In the genomic region with DNA sequence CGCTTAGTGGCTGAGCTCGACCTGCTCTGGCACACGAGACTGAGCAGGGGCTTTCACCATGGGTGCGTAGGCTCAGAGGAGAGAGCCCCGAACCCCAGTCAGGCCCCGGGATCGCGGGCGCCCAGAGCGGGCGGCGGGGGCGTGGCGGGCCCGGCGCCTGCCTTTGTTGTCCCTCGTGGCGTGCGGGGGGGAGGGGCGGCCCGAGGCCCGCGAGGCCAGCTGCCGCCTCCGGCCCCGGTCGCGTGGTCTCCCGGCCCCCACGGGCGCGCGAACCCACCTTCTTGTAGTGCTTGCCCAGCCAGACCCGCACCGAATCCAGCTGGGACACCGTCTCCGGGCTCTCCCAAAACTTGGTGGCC, we compare ENCODE assay signal across 8 cellular contexts. TPM values are rescaled to one million over a fixed set of nuclear protein-coding genes. Genes with fewer than 3 reads are reported as not detected.
DNase-seq lines count a peak whose midpoint lies in the region; ATAC-seq, FAIRE-seq and TF ChIP-seq lines count a peak whose summit lies in the region.

No MANE protein-coding gene starts in this region.

- intact Hi-C loops in OCI-LY7 (cut with micrococcal nuclease; ENCODE audit: unreplicated experiment): loop anchor here (5.0 kb wide), 1 partner anchor 521 kb away; the partner anchor contains the start of gene NME6
- intact Hi-C loops in head of caudate nucleus (cut with DNase I): loop anchor here (2.0 kb wide), 1 partner anchor 269 kb away; the partner anchor contains the start of gene ELP6
- intact Hi-C loops in pancreas (cut with DNase I): no loop called here

- H3K4me1 ChIP-seq in OCI-LY7 (ENCODE audit: insufficient read depth, low read length, poor library complexity, severe bottlenecking) (peaks cover 42% of the 10 kb centered on the region), pancreas (peaks cover 11 to 23% (median 19%) of the 10 kb centered on the region in 3 donors)

- no peak for FAIRE-seq in pancreas (lab: Jason Lieb, UNC)

- H3K4me2 ChIP-seq in OCI-LY7 (ENCODE audit: low read length): peak overlapping the region; percentile 98

- H3K36me3 ChIP-seq in OCI-LY7 (ENCODE audit: insufficient read depth, low read length): peaks cover 33% of the 10 kb centered on the region
- H3K36me3 ChIP-seq in pancreas: no peaks in the 10 kb centered on the region

- no peaks in the 10 kb centered on the region for H3K27me3 Mint-ChIP-seq in type B pancreatic cell

- peaks cover 14% of the 10 kb centered on the region for H3K4me1 Mint-ChIP-seq in type B pancreatic cell (ENCODE audit: unreplicated experiment)

- BruUV-seq in OCI-LY7 (replicated peaks; lab: Mats Ljungman, UMichigan): no TSS peak

- H3K9me3 Mint-ChIP-seq in type B pancreatic cell: no peaks in the 10 kb centered on the region

- H3K4me3 Mint-ChIP-seq in type B pancreatic cell: peak overlapping the region; percentile 99

- DNase-seq in DMS53 (lab: John Stamatoyannopoulos, UW): peak; percentile 54
- no peak for DNase-seq in DMS53 treated with DMSO at 0.1 percent for 48 hours (lab: John Stamatoyannopoulos, UW; ENCODE audit: unreplicated experiment)
- peak; percentile 65 for DNase-seq in OCI-LY7 (ENCODE audit: low spot score)
- peak; percentile 48 for DNase-seq in activated gamma-delta T cell treated with anti-CD3 and anti-CD28 coated beads, Interleukin-2, amount 50 U/mL, for 16 hours (ENCODE audit: low read depth)
- DNase-seq in head of caudate nucleus: peak in 41 of 42 donors; percentile 34 to 86 (median 66)
- peak; percentile 59 to 87 (median 74) for DNase-seq in pancreas
- DNase-seq in type B pancreatic cell (ENCODE audit: extremely low spot score, unreplicated experiment): peak; percentile 82

- H3K4me3 ChIP-seq in OCI-LY7 (ENCODE audit: low read depth, low read length, poor library complexity, severe bottlenecking): peak overlapping the region; percentile 96
- peak overlapping the region; percentile 76 to 97 (median 84) for H3K4me3 ChIP-seq in pancreas

- no peaks in the 10 kb centered on the region for H3K9me2 ChIP-seq in OCI-LY7 (ENCODE audit: insufficient read depth, low read length)

- CTCF ChIA-PET in OCI-LY7 (lab: Charles Lee; ENCODE audit: unreplicated experiment): no interaction called here

- POLR2A ChIA-PET in OCI-LY7 (lab: Charles Lee): interaction anchor here (0.5 to 0.7 kb wide), 2 partner anchors 165 to 1606 kb away, joined by 4 to 7 read pairs; no protein-coding TSS in a partner anchor

- peak overlapping the region; percentile 71; the same call in 1 of the 2 replicates for H2AFZ ChIP-seq in OCI-LY7 (ENCODE audit: low read length)

- peak overlapping the region; percentile 88 for H3K27ac ChIP-seq in OCI-LY7 (ENCODE audit: low read depth, low read length, poor library complexity, severe bottlenecking)
- peak overlapping the region; percentile 77 to 99 (median 92) for H3K27ac ChIP-seq in pancreas

- TF ChIP-seq CTCF in OCI-LY7 (conservative IDR thresholded peaks at IDR 0.05; ENCODE audit: low read length) (no peak), pancreas (IDR thresholded peaks at IDR 0.05) (no peak), type B pancreatic cell (conservative IDR thresholded peaks at IDR 0.05) (no peak)

- 0% methylated on average over 26 to 37 of the region's 37 CpGs for WGBS in pancreas, 2 donors

- peak overlapping the region; percentile 99 for H3K27ac Mint-ChIP-seq in type B pancreatic cell

- H3K9me3 ChIP-seq in OCI-LY7 (ENCODE audit: low read length) (no peaks in the 10 kb centered on the region), pancreas (no peaks in the 10 kb centered on the region)

- peaks cover 4% of the 10 kb centered on the region for H3K36me3 Mint-ChIP-seq in type B pancreatic cell

- peaks cover 60% of the 10 kb centered on the region for H3K79me2 ChIP-seq in OCI-LY7 (ENCODE audit: insufficient read depth, low read depth, low read length)

- peaks cover 11% of the 10 kb centered on the region; the same call in 1 of the 2 replicates for H4K20me1 ChIP-seq in OCI-LY7 (ENCODE audit: insufficient read depth, low read length)

- H3K27me3 ChIP-seq in pancreas: no peaks in the 10 kb centered on the region

- ATAC-seq in HG02642 (IDR thresholded peaks at IDR 0.05; ENCODE audit: poor library complexity, unreplicated experiment) (peak; percentile 38), pancreas (peak; percentile 60 to 69 (median 66))

RNA-seq across cellular contexts. Expression of gene SMARCC1, which starts 0.4 kb away (rescaled TPM):
- 70.5 and 83.2 TPM in 2 replicates for total RNA-seq in OCI-LY7 (2014; rRNA removed; shearing (Covaris generic))
- total RNA-seq in OCI-LY7 (2022) (176 and 182 TPM in 2 replicates), pancreas (10 to 100 TPM; 41.8 to 58.7 (median 45.8) TPM), type B pancreatic cell (ENCODE audit: low replicate concordance) (147 and 200 TPM in 2 replicates)
- 1 to 10 TPM; 9.0 to 9.6 TPM for polyA plus RNA-seq in pancreas

RNA-seq across cellular contexts. Expression of gene DHX30, which starts 21.6 kb away (rescaled TPM):
- total RNA-seq in OCI-LY7 (2014; rRNA removed; shearing (Covaris generic)): 93.0 and 102 TPM in 2 replicates
- total RNA-seq in OCI-LY7 (2022) (96.6 and 104 TPM in 2 replicates), pancreas (10 to 100 TPM; 19.7 to 33.0 (median 23.1) TPM), type B pancreatic cell (ENCODE audit: low replicate concordance) (64.2 and 99.5 TPM in 2 replicates)
- 10 to 100 TPM; 39.6 to 53.8 TPM for polyA plus RNA-seq in pancreas

Comparison
In these comparisons a context has a peak if more than half of its experiments do, and no peak if none do; other contexts are left out.
1. intact Hi-C loops: an anchor here in OCI-LY7 (5.0 kb wide) and head of caudate nucleus (2.0 kb wide); none called in pancreas.